In genomic region chr1:155125946-155126493, GRCh38 we compare ENCODE assay signal across 8 cellular contexts. TPM values are rescaled to one million over a fixed set of nuclear protein-coding genes. Genes with fewer than 3 reads are reported as not detected.
DNase-seq lines count a peak whose midpoint lies in the region; ATAC-seq and TF ChIP-seq lines count a peak whose summit lies in the region.

No MANE protein-coding gene starts in this region.

- 0 out of 2 replicates have a peak, but pooled peaks cover 6% of the 10 kb centered on the region for H4K20me1 ChIP-seq in PC-3 (ENCODE audit: low read length)

- H3K27ac Mint-ChIP-seq in CD14-positive monocyte, result no peak overlapping the region

- intact Hi-C loops in PC-3 (cut with micrococcal nuclease), result no loop called here
- intact Hi-C loops in esophagus muscularis mucosa (cut with DNase I), result loop anchor here (5.0 kb wide), 2 partner anchors 34 to 46 kb away; partner anchors contain the start of genes KRTCAP2 and TRIM46
- intact Hi-C loops in CD14-positive monocyte (cut with micrococcal nuclease), result loop anchor here (5.0 kb wide), 3 partner anchors 34 to 41 kb away; no protein-coding TSS in a partner anchor

- peak overlapping the region in 1 of 2 donors; percentile 89 for H3K4me3 Mint-ChIP-seq in CD14-positive monocyte

- WGBS in esophagus muscularis mucosa, result 50% methylated on average over 24 of the region's 50 CpGs

- CTCF ChIA-PET in PC-3 (lab: Charles Lee), result interaction anchor here (0.6 to 1.3 kb wide), 3 partner anchors 13 to 42 kb away, joined by 5 to 8 read pairs (median 5); no protein-coding TSS in a partner anchor

- H3K27ac ChIP-seq in PC-3 (ENCODE audit: low read length) (no peak overlapping the region), esophagus muscularis mucosa (replicated peaks in 1 of 4) (peak overlapping the region; percentile 85 to 97 (median 89)), muscle layer of colon (ENCODE audit: low read depth, low read length) (peak overlapping the region; percentile 78)

- no peak for TF ChIP-seq CTCF in PC-3 (conservative IDR thresholded peaks at IDR 0.05; ENCODE audit: low read depth, low read length)
- TF ChIP-seq CTCF in esophagus muscularis mucosa (IDR thresholded peaks at IDR 0.05), result no peak
- no peak for TF ChIP-seq CTCF in CD14-positive monocyte (IDR thresholded peaks at IDR 0.05)

- TF ChIP-seq EP300 in esophagus muscularis mucosa (IDR thresholded peaks at IDR 0.05), result no peak

- no peaks in the 10 kb centered on the region for H3K9me2 ChIP-seq in PC-3 (replicated peaks; ENCODE audit: low read length)

- peak; percentile 0; the same call in 1 of the 2 replicates for ATAC-seq in PC-3
- ATAC-seq in HG03521 (IDR thresholded peaks at IDR 0.05; ENCODE audit: unreplicated experiment), result no peak

- peaks cover 0 to 22% (median 11%) of the 10 kb centered on the region in 7 donors for H3K9me3 Mint-ChIP-seq in CD14-positive monocyte

- no TSS peak for BruUV-seq in PC-3 (replicated peaks; lab: Mats Ljungman, UMichigan)

- peak overlapping the region; percentile 95 for H3K9ac ChIP-seq in PC-3 (ENCODE audit: low read length)
- no peak overlapping the region for H3K9ac ChIP-seq in muscle layer of colon (ENCODE audit: low read length)

- no peaks in the 10 kb centered on the region for H3F3A ChIP-seq in PC-3 (ENCODE audit: low read length, unreplicated experiment)

- H3K4me2 ChIP-seq in PC-3 (ENCODE audit: low read length), result peak overlapping the region; percentile 97

- H3K4me1 Mint-ChIP-seq in CD14-positive monocyte, result peaks cover 34% of the 10 kb centered on the region

- peak overlapping the region; percentile 65 for H2AFZ ChIP-seq in PC-3 (ENCODE audit: low read length)

- H3K27me3 Mint-ChIP-seq in CD14-positive monocyte (ENCODE audit: low read depth in 3 of 3), result peaks cover 66 to 85% (median 71%) of the 10 kb centered on the region in 3 donors

- H3K9me3 ChIP-seq in PC-3 (ENCODE audit: low read length), result no peaks in the 10 kb centered on the region
- no peaks in the 10 kb centered on the region for H3K9me3 ChIP-seq in esophagus muscularis mucosa
- no peaks in the 10 kb centered on the region for H3K9me3 ChIP-seq in muscle layer of colon (ENCODE audit: low read length)

- H3K4me1 ChIP-seq in PC-3 (ENCODE audit: insufficient read depth, low read length) (peaks cover 60% of the 10 kb centered on the region), esophagus muscularis mucosa (peaks cover 50 to 55% (median 53%) of the 10 kb centered on the region in 4 donors), muscle layer of colon (ENCODE audit: insufficient read depth, low read length) (peaks cover 37% of the 10 kb centered on the region)

- TF ChIP-seq POLR2A in esophagus muscularis mucosa (IDR thresholded peaks at IDR 0.05; ENCODE audit: low read depth), result no peak

- POLR2A ChIA-PET in PC-3 (lab: Charles Lee; ENCODE audit: unreplicated experiment), result interaction anchor here (1.0 kb wide), 1 partner anchor 9 kb away, joined by 4 read pairs; no protein-coding TSS in a partner anchor

- DNase-seq in Ammon's horn (ENCODE audit: low spot score), result peak; percentile 84
- peak; percentile 10 for DNase-seq in PC-3
- DNase-seq in esophagus muscularis mucosa (ENCODE audit: extremely low spot score), result no peak
- DNase-seq in NCI-H2081 (lab: John Stamatoyannopoulos, UW), result no peak
- DNase-seq in CD14-positive monocyte (ENCODE audit: low spot score), result no peak
- DNase-seq in NCI-H524 (lab: John Stamatoyannopoulos, UW), result no peak

- H3K36me3 ChIP-seq in PC-3 (ENCODE audit: low read depth, low read length) (peaks cover under 1% of the 10 kb centered on the region; the same call in 1 of the 2 replicates), esophagus muscularis mucosa (peaks cover 0 to 4% (median 0%) of the 10 kb centered on the region in 4 donors), muscle layer of colon (ENCODE audit: insufficient read depth, low read length) (no peaks in the 10 kb centered on the region)

- H3K27me3 ChIP-seq in PC-3 (ENCODE audit: low read length) (no peaks in the 10 kb centered on the region), esophagus muscularis mucosa (no peaks in the 10 kb centered on the region), muscle layer of colon (ENCODE audit: control insufficient read depth in 1 of 2, insufficient read depth in 2 of 2, low read length in 2 of 2) (peaks cover 0 to 3% of the 10 kb centered on the region in 2 donors)

- peaks cover 5 to 20% of the 10 kb centered on the region in 2 donors for H3K36me3 Mint-ChIP-seq in CD14-positive monocyte

- H3K79me2 ChIP-seq in PC-3 (ENCODE audit: low read length), result peaks cover 25% of the 10 kb centered on the region

- H3K4me3 ChIP-seq in PC-3 (ENCODE audit: low read length) (peak overlapping the region; percentile 85), esophagus muscularis mucosa (peak overlapping the region; percentile 63 to 71 (median 68)), muscle layer of colon (ENCODE audit: low read depth in 1 of 2, low read length in 2 of 2) (peak overlapping the region; percentile 64 to 87)

RNA-seq across cellular contexts. Expression of gene EFNA1, which starts 1.7 kb away (rescaled TPM):
- total RNA-seq in PC-3 (2014; rRNA removed) (29.4 and 49.9 TPM in 2 replicates), esophagus muscularis mucosa (10 to 100 TPM; 11.2 to 37.3 (median 27.5) TPM)
- polyA plus RNA-seq in CD14-positive monocyte, result not detected

RNA-seq across cellular contexts. Expression of gene SLC50A1, which starts 9.6 kb away (rescaled TPM):
- total RNA-seq in PC-3 (2014; rRNA removed) (59.2 and 75.2 TPM in 2 replicates), esophagus muscularis mucosa (10 to 100 TPM; 13.3 to 18.7 (median 15.2) TPM)
- polyA plus RNA-seq in CD14-positive monocyte, result 10 to 100 TPM; 49.4 to 50.8 TPM

RNA-seq across cellular contexts. Expression of gene DPM3, which starts 14.3 kb away (rescaled TPM):
- 53.6 and 74.3 TPM in 2 replicates for total RNA-seq in PC-3 (2014; rRNA removed)
- 100 to 1,000 TPM in 2 of 4 donors, 10 to 100 TPM in 2; 54.5 to 176 (median 80.6) TPM for total RNA-seq in esophagus muscularis mucosa
- 100 to 1,000 TPM in 1 of 2 donors, 10 to 100 TPM in 1; 99.9 to 141 TPM for polyA plus RNA-seq in CD14-positive monocyte

RNA-seq across cellular contexts. Expression of gene KRTCAP2, which starts 47.1 kb away (rescaled TPM):
- 241 and 257 TPM in 2 replicates for total RNA-seq in PC-3 (2014; rRNA removed)
- 100 to 1,000 TPM in 2 of 4 donors, 10 to 100 TPM in 2; 76.0 to 146 (median 108) TPM for total RNA-seq in esophagus muscularis mucosa
- 100 to 1,000 TPM; 247 to 256 TPM for polyA plus RNA-seq in CD14-positive monocyte

RNA-seq across cellular contexts. Expression of gene EFNA3, which starts 47.4 kb away (rescaled TPM):
- total RNA-seq in PC-3 (2014; rRNA removed), result 16.2 and 23.5 TPM in 2 replicates
- total RNA-seq in esophagus muscularis mucosa, result 1 to 10 TPM in 2 of 4 donors, under 1 TPM in 1, not detected in 1; 0.91 to 1.7 (median 1.7) TPM
- under 1 TPM; 0.45 to 0.92 TPM for polyA plus RNA-seq in CD14-positive monocyte

Comparison
In these comparisons a context has a peak if more than half of its experiments do, and no peak if none do; other contexts are left out.
1. DNase-seq: peak in Ammon's horn (single experiment) and PC-3 (single experiment); none in esophagus muscularis mucosa (single experiment), NCI-H2081 (0 of 2), CD14-positive monocyte (single experiment) and NCI-H524 (0 of 2).
2. Peak in every context shown above with its lines, with median percentiles within 50 percentile points of each other: H3K4me3 ChIP-seq.